ENCODE assay signal across 24 cellular contexts in genomic region chr10:128820663-128821062, GRCh38.
A peak's percentile ranks its signal among the peaks of the same experiment; 100 is the strongest.
DNase-seq lines count a peak whose midpoint lies in the region; ATAC-seq, FAIRE-seq and TF ChIP-seq lines count a peak whose summit lies in the region.
"Had no signal": no experiment of that assay in that cellular context is flagged by ENCODE, and none has a peak within 500 bp of the region (broad histone marks: within the 10 kb centered on the region; RNA-seq: fewer than 3 reads in every experiment).

No MANE protein-coding gene starts in this region.

- no peak overlapping the region for H3K14ac ChIP-seq in H1 (ENCODE audit: insufficient read length)

- no peak overlapping the region for H4K5ac ChIP-seq in H1 (ENCODE audit: insufficient read length, low read depth, low read length)

- no peak overlapping the region for H3K18ac ChIP-seq in H1 (ENCODE audit: extremely low read depth, low read length)

- no peak for TF ChIP-seq RAD21 in H1 (IDR thresholded peaks at IDR 0.05 in 1 of 2, conservative IDR thresholded peaks at IDR 0.05 in 1 of 2; ENCODE audit: low read depth in 2 of 2, low read length in 2 of 2)

- no peak overlapping the region for H3K4me3 Mint-ChIP-seq in stimulated activated effector memory CD8-positive, alpha-beta T cell treated with anti-CD3 and anti-CD28 coated beads, Interleukin-12 subunit alpha, Interleukin-12 subunit beta, amount 100 ng/mL, for 72 hours
- H3K4me3 Mint-ChIP-seq: B cell; CD4-positive, alpha-beta T cell; CD8-positive, alpha-beta T cell had no signal

- H3K4me1 ChIP-seq in right atrium auricular region (no peaks in the 10 kb centered on the region), H1 (replicated peaks in 1 of 4; ENCODE audit: control insufficient read depth in 3 of 4, insufficient read depth in 4 of 4, low read length in 3 of 4) (no peaks in the 10 kb centered on the region)
- H3K4me1 ChIP-seq: A549; BLaER1 treated with 17β-estradiol and CSF1 and Interleukin-3, amounts not matched to agents 10 nM and 100 nM; Caco-2 had no signal

- H2BK12ac ChIP-seq in H1 (ENCODE audit: low read depth, low read length), result no peak overlapping the region

- H3K23ac ChIP-seq in H1 (ENCODE audit: insufficient read length), result no peak overlapping the region

- H3K4me3 ChIP-seq in right atrium auricular region, result no peak overlapping the region
- no peak overlapping the region for H3K4me3 ChIP-seq in H1 (ENCODE audit: extremely low read depth in 1 of 4, insufficient read depth in 2 of 4, low read depth in 3 of 4, low read length in 4 of 4)
- H3K4me3 ChIP-seq: A549; BLaER1 treated with 17β-estradiol and CSF1 and Interleukin-3, amounts not matched to agents 10 nM and 100 nM had no signal

- no peak overlapping the region for H3K27ac ChIP-seq in right atrium auricular region
- H3K27ac ChIP-seq in H1 (ENCODE audit: low read depth, low read length), result no peak overlapping the region
- H3K27ac ChIP-seq: 22Rv1; A549; BLaER1 treated with 17β-estradiol and CSF1 and Interleukin-3, amounts not matched to agents 10 nM and 100 nM; C4-2B had no signal

- no peaks in the 10 kb centered on the region for H3K9me3 ChIP-seq in right atrium auricular region
- H3K9me3 ChIP-seq in H1 (ENCODE audit: insufficient read depth in 2 of 2, low read depth in 1 of 2, low read length in 1 of 2), result no peaks in the 10 kb centered on the region
- H3K9me3 ChIP-seq: A549; BLaER1 treated with 17β-estradiol and CSF1 and Interleukin-3, amounts not matched to agents 10 nM and 100 nM; Caco-2 had no signal

- no peaks in the 10 kb centered on the region for H3K4me1 Mint-ChIP-seq in stimulated activated effector memory CD8-positive, alpha-beta T cell treated with anti-CD3 and anti-CD28 coated beads, Interleukin-12 subunit alpha, Interleukin-12 subunit beta, amount 100 ng/mL, for 72 hours
- H3K4me1 Mint-ChIP-seq: B cell had no signal

- no peak overlapping the region for H2BK5ac ChIP-seq in H1 (ENCODE audit: low read depth, low read length)

- H3K9me3 Mint-ChIP-seq in stimulated activated effector memory CD8-positive, alpha-beta T cell treated with anti-CD3 and anti-CD28 coated beads, Interleukin-12 subunit alpha, Interleukin-12 subunit beta, amount 100 ng/mL, for 72 hours, result peaks cover 7% of the 10 kb centered on the region
- H3K9me3 Mint-ChIP-seq: CD4-positive, alpha-beta T cell; CD8-positive, alpha-beta T cell had no signal

- peak; percentile 19 for ATAC-seq in stimulated activated effector memory CD8-positive, alpha-beta T cell treated with anti-CD3 and anti-CD28 coated beads, Interleukin-12 subunit alpha, Interleukin-12 subunit beta, amount 100 ng/mL, for 72 hours
- no peak for ATAC-seq in GM18858 (IDR thresholded peaks at IDR 0.05; ENCODE audit: unreplicated experiment)
- ATAC-seq: A549; CD8-positive, alpha-beta T cell had no signal

- peaks cover 7% of the 10 kb centered on the region; the same call in 1 of the 2 replicates for H3K23me2 ChIP-seq in H1 (ENCODE audit: low read depth, low read length)

- H2BK120ac ChIP-seq in H1 (replicated peaks; ENCODE audit: low read depth, low read length), result no peak overlapping the region

- no peak for TF ChIP-seq EP300 in H1 (IDR thresholded peaks at IDR 0.05; ENCODE audit: borderline replicate concordance in 1 of 2, low read depth in 2 of 2, low read length in 2 of 2)

- no peaks in the 10 kb centered on the region for H4K20me1 ChIP-seq in H1 (replicated peaks in 1 of 2; ENCODE audit: control insufficient read depth in 1 of 2, insufficient read depth in 2 of 2, low read length in 2 of 2)
- H4K20me1 ChIP-seq: BLaER1 treated with 17β-estradiol and CSF1 and Interleukin-3, amounts not matched to agents 10 nM and 100 nM had no signal

- H2BK20ac ChIP-seq in H1 (ENCODE audit: low read length), result no peak overlapping the region

- POLR2A ChIA-PET in H1 (lab: Charles Lee; ENCODE audit: partially characterized antibody), result no interaction called here

- H3K4me2 ChIP-seq in H1 (ENCODE audit: insufficient read depth in 1 of 2, low read depth in 2 of 2, low read length in 2 of 2), result no peak overlapping the region
- H3K4me2 ChIP-seq: A549; BLaER1 treated with 17β-estradiol and CSF1 and Interleukin-3, amounts not matched to agents 10 nM and 100 nM had no signal

- H3K9ac ChIP-seq in H1 (replicated peaks in 1 of 4; ENCODE audit: extremely low read depth in 1 of 4, low read depth in 3 of 4, low read length in 3 of 4), result no peak overlapping the region
- H3K9ac ChIP-seq: BLaER1 treated with 17β-estradiol and CSF1 and Interleukin-3, amounts not matched to agents 10 nM and 100 nM had no signal

- H4K91ac ChIP-seq in H1 (replicated peaks; ENCODE audit: insufficient read length, low read length), result no peak overlapping the region

- WGBS in H1 (ENCODE audit: extremely low coverage in 1 of 2, insufficient coverage in 1 of 2, insufficient read length in 1 of 2, insufficient replicate concordance in 2 of 2, low coverage in 1 of 2, low lambda C conversion rate in 2 of 2, missing lambda C conversion rate in 1 of 2), 2 experiments, result 75% methylated on average over 7 of the region's 7 CpGs; no CpG with 5 or more reads in 1 of the 2 experiments

- no peak overlapping the region for H3K4ac ChIP-seq in H1 (replicated peaks; ENCODE audit: insufficient read length, low read depth, low read length)

- no peak overlapping the region for H2BK15ac ChIP-seq in H1 (ENCODE audit: low read length)

- DNase-seq in right atrium auricular region (ENCODE audit: low spot score), result peak; percentile 23
- no peak for DNase-seq in cardiac septum (ENCODE audit: low spot score)
- peak in 1 of 2 experiments; percentile 16 for DNase-seq in H1 (ENCODE audit: low read depth in 1 of 2, low spot score in 2 of 2)
- peak; percentile 22 for DNase-seq in islet precursor cell
- DNase-seq in stimulated activated effector memory CD8-positive, alpha-beta T cell treated with anti-CD3 and anti-CD28 coated beads, Interleukin-12 subunit alpha, Interleukin-12 subunit beta, amount 100 ng/mL, for 72 hours (ENCODE audit: low spot score in 2 of 2), result no peak
- no peak for DNase-seq in SKM-1 (lab: John Stamatoyannopoulos, UW; ENCODE audit: unreplicated experiment)
- DNase-seq: AML-193; Caco-2; Calu3; CD4-positive, alpha-beta T cell; CD8-positive, alpha-beta T cell; DMS79 treated with DMSO at 0.1 percent for 48 hours; GF-D8 had no signal

- H3K27ac Mint-ChIP-seq in stimulated activated effector memory CD8-positive, alpha-beta T cell treated with anti-CD3 and anti-CD28 coated beads, Interleukin-12 subunit alpha, Interleukin-12 subunit beta, amount 100 ng/mL, for 72 hours, result no peak overlapping the region
- H3K27ac Mint-ChIP-seq: B cell; CD4-positive, alpha-beta T cell; CD8-positive, alpha-beta T cell had no signal

- intact Hi-C loops in cardiac septum (cut with DNase I), result no loop called here

- TF ChIP-seq POLR2A in H1 (IDR thresholded peaks at IDR 0.05; ENCODE audit: control extremely low read depth in 1 of 2, low read depth in 2 of 2, low read length in 2 of 2), result no peak

- no peaks in the 10 kb centered on the region for H3K36me3 Mint-ChIP-seq in stimulated activated effector memory CD8-positive, alpha-beta T cell treated with anti-CD3 and anti-CD28 coated beads, Interleukin-12 subunit alpha, Interleukin-12 subunit beta, amount 100 ng/mL, for 72 hours
- H3K36me3 Mint-ChIP-seq: CD8-positive, alpha-beta T cell had no signal

- H3K56ac ChIP-seq in H1 (replicated peaks; ENCODE audit: insufficient read length, low read depth, low read length), result no peak overlapping the region

- TF ChIP-seq CTCF in right atrium auricular region (IDR thresholded peaks at IDR 0.05) (no peak), H1 (IDR thresholded peaks at IDR 0.05; ENCODE audit: control extremely low read depth in 1 of 3, insufficient read depth in 1 of 3, low read depth in 1 of 3, low read length in 3 of 3) (no peak)

- H2AK5ac ChIP-seq in H1 (ENCODE audit: low read depth, low read length), result no peak overlapping the region

- H3K36me3 ChIP-seq in right atrium auricular region (no peaks in the 10 kb centered on the region), H1 (ENCODE audit: control insufficient read depth in 2 of 4, insufficient read depth in 4 of 4, low read length in 3 of 4) (no peaks in the 10 kb centered on the region)
- H3K36me3 ChIP-seq: BLaER1 treated with 17β-estradiol and CSF1 and Interleukin-3, amounts not matched to agents 10 nM and 100 nM had no signal

- H3K27me3 ChIP-seq in right atrium auricular region (no peaks in the 10 kb centered on the region), H1 (replicated peaks in 1 of 4; ENCODE audit: control insufficient read depth in 3 of 4, extremely low read depth in 1 of 4, insufficient read depth in 3 of 4, low read length in 3 of 4) (no peaks in the 10 kb centered on the region)
- H3K27me3 ChIP-seq: BLaER1 treated with 17β-estradiol and CSF1 and Interleukin-3, amounts not matched to agents 10 nM and 100 nM had no signal

- no peaks in the 10 kb centered on the region for H3K79me1 ChIP-seq in H1 (ENCODE audit: low read depth, low read length)

- CTCF ChIA-PET in H1 (lab: Charles Lee; ENCODE audit: partially characterized antibody), result no interaction called here

- H4K8ac ChIP-seq in H1 (ENCODE audit: extremely low read depth, insufficient read depth, low read length), result peak overlapping the region; percentile 35; the same call in 1 of the 2 replicates

- no peaks in the 10 kb centered on the region for H3K79me2 ChIP-seq in H1 (ENCODE audit: control insufficient read depth in 1 of 2, insufficient read depth in 2 of 2, low read length in 2 of 2)

- no peak overlapping the region for H2AFZ ChIP-seq in H1 (ENCODE audit: low read length)

- no peak for FAIRE-seq in H1 (lab: Jason Lieb, UNC)
- FAIRE-seq: A549, D721Med, G401.6, GM12892, GM18507, GM19239 had no signal

TF ChIP-seq in H1, 55 proteins besides CTCF, POLR2A, EP300 and RAD21:
- TF ChIP-seq TAF7 (optimal IDR thresholded peaks at IDR 0.05; ENCODE audit: borderline replicate concordance, low read depth, low read length) (no peak), BRCA1 (IDR thresholded peaks at IDR 0.05; ENCODE audit: low read depth, low read length) (no peak), JUND (IDR thresholded peaks at IDR 0.05; ENCODE audit: low read length) (no peak), RBBP5 (IDR thresholded peaks at IDR 0.05; ENCODE audit: borderline replicate concordance, low read depth, low read length) (no peak), SIX5 (IDR thresholded peaks at IDR 0.05; ENCODE audit: low read depth, low read length) (no peak), SIN3A (conservative IDR thresholded peaks at IDR 0.05 in 1 of 2, IDR thresholded peaks at IDR 0.05 in 1 of 2; ENCODE audit: low read depth in 1 of 2, low read length in 2 of 2) (no peak), RXRA (IDR thresholded peaks at IDR 0.05; ENCODE audit: insufficient read depth, low read depth, low read length) (no peak), CREB1 (IDR thresholded peaks at IDR 0.05) (no peak)
TF ChIP-seq in H1: peak in this region for 0.

Comparison
In these comparisons a context has a peak if more than half of its experiments do, and no peak if none do; other contexts are left out.
1. DNase-seq: peak in right atrium auricular region (single experiment) and islet precursor cell (single experiment); none in cardiac septum (single experiment), stimulated activated effector memory CD8-positive, alpha-beta T cell treated with anti-CD3 and anti-CD28 coated beads, Interleukin-12 subunit alpha, Interleukin-12 subunit beta, amount 100 ng/mL, for 72 hours (0 of 2) and SKM-1 (single experiment).